19 cellular contexts compared by ENCODE assay signal in the genomic region with DNA sequence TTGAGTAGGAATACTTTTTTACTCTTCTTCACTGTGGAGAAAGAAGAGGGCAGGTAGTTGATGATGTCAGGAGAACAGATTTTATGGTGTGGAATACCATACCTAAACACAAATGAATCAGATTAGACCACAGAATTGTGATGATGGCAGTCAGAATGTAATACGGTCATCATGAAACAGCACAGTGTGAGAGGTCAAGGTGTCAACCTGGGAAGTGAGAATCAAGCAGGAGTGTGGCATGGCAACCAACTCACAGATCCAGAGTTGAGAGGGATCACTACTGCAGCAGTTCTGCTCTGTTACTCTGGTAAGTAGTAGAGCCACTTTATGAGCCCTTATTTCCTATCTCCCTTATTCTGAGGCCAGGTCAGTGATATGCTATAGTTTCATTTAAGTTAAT. TPM values are rescaled to one million over a fixed set of nuclear protein-coding genes. Genes with fewer than 3 reads are reported as not detected.
DNase-seq lines count a peak whose midpoint lies in the region; ATAC-seq, FAIRE-seq and TF ChIP-seq lines count a peak whose summit lies in the region.
"Had no signal": no experiment of that assay in that cellular context is flagged by ENCODE, and none has a peak within 500 bp of the region (broad histone marks: within the 10 kb centered on the region; RNA-seq: fewer than 3 reads in every experiment).

No MANE protein-coding gene starts in this region.

- RAD21 ChIA-PET in GM12878 (lab: Charles Lee; ENCODE audit: unreplicated experiment), result no interaction called here

- BruUV-seq in HepG2 (replicated peaks; lab: Mats Ljungman, UMichigan), result no TSS peak
- no TSS peak for BruUV-seq in GM12878 (replicated peaks; lab: Mats Ljungman, UMichigan)

- TF ChIP-seq RAD21 in HepG2 (CRISPR knock-in tag; IDR thresholded peaks at IDR 0.05) (no peak), GM12878 (IDR thresholded peaks at IDR 0.05; ENCODE audit: insufficient read depth, low read depth, low read length) (no peak)

- no peak overlapping the region for H3K27ac ChIP-seq in HepG2 (ENCODE audit: extremely low read length, insufficient read depth, low read length)
- H3K27ac ChIP-seq in right lobe of liver, result no peak overlapping the region
- H3K27ac ChIP-seq in GM12878 (ENCODE audit: control insufficient read depth, insufficient read depth), result no peak overlapping the region
- H3K27ac ChIP-seq: coronary artery, epithelial cell of prostate, SJSA1 had no signal

- H3K27me3 ChIP-seq in HepG2 (ENCODE audit: control insufficient read depth in 1 of 2, insufficient read depth in 2 of 2, low read length in 2 of 2) (no peaks in the 10 kb centered on the region), right lobe of liver (no peaks in the 10 kb centered on the region), GM12878 (replicated peaks in 1 of 2; ENCODE audit: control insufficient read depth in 2 of 2, insufficient read depth in 2 of 2, low read length in 1 of 2) (no peaks in the 10 kb centered on the region), H7 (ENCODE audit: control insufficient read depth, insufficient read depth, low read length) (no peaks in the 10 kb centered on the region)
- H3K27me3 ChIP-seq: SJSA1 had no signal

- H3K36me3 ChIP-seq in HepG2 (replicated peaks in 1 of 2; ENCODE audit: control insufficient read depth in 1 of 2, insufficient read depth in 2 of 2, low read length in 2 of 2) (peaks cover 3 to 24% of the 10 kb centered on the region in 2 experiments), right lobe of liver (peaks cover 0 to 23% (median 11%) of the 10 kb centered on the region in 4 donors), GM12878 (ENCODE audit: control insufficient read depth in 2 of 2, insufficient read depth in 2 of 2, low read length in 1 of 2) (peaks cover 0 to 3% of the 10 kb centered on the region in 2 experiments; a peak in 2 of 4 replicates), H7 (replicated peaks; ENCODE audit: control insufficient read depth, insufficient read depth, low read length) (peaks cover 5% of the 10 kb centered on the region; the same call in 1 of the 2 replicates)

- 87% methylated on average over 1 of the region's 1 CpG for whole genome bisulfite sequencing in HepG2 (ENCODE audit: low lambda C conversion rate)
- 80% methylated on average over 1 of the region's 1 CpG for WGBS in right lobe of liver (ENCODE audit: insufficient coverage, low coverage, low lambda C conversion rate, missing lambda C conversion rate)
- 9% methylated on average over 1 of the region's 1 CpG for WGBS in GM12878 (ENCODE audit: insufficient coverage, insufficient replicate concordance, low lambda C conversion rate, missing lambda C conversion rate)

- H2AFZ ChIP-seq in HepG2 (ENCODE audit: low read length) (no peak overlapping the region), GM12878 (ENCODE audit: control insufficient read depth, low read depth, low read length) (no peak overlapping the region)

- TF ChIP-seq POLR2A in HepG2 (IDR thresholded peaks at IDR 0.05; ENCODE audit: insufficient read depth in 1 of 2, low read depth in 2 of 2, low read length in 2 of 2) (no peak), right lobe of liver (IDR thresholded peaks at IDR 0.05) (no peak), GM12878 (IDR thresholded peaks at IDR 0.05; ENCODE audit: low read depth, low read length) (no peak)

- intact Hi-C loops in HepG2 (cut with micrococcal nuclease; ENCODE audit: unreplicated experiment), result loop anchor here (1.0 kb wide), 1 partner anchor 17 kb away; no protein-coding TSS in a partner anchor
- intact Hi-C loops in right lobe of liver (cut with DNase I), result no loop called here
- intact Hi-C loops in GM12878 (cut with micrococcal nuclease; ENCODE audit: unreplicated experiment), result no loop called here

- CTCF ChIA-PET in HepG2 (lab: Yijun Ruan, JAX; ENCODE audit: low intra/inter-chr PET ratio, low total read pairs), result no interaction called here
- CTCF ChIA-PET in GM12878 (lab: Yijun Ruan, JAX), result no interaction called here

- TF ChIP-seq EP300 in HepG2 (IDR thresholded peaks at IDR 0.05; ENCODE audit: low read depth in 2 of 2, low read length in 2 of 2) (no peak), HepG2 (CRISPR knock-in tag; IDR thresholded peaks at IDR 0.05; ENCODE audit: borderline replicate concordance) (no peak), GM12878 (IDR thresholded peaks at IDR 0.05; ENCODE audit: borderline replicate concordance in 1 of 2, control insufficient read depth in 1 of 2, low read depth in 2 of 2, low read length in 2 of 2) (no peak)

- POLR2A ChIA-PET in HepG2 (lab: Yijun Ruan, JAX), result no interaction called here
- POLR2A ChIA-PET in GM12878 (lab: Charles Lee), result interaction anchor here (0.6 kb wide), 1 partner anchor 25 kb away, joined by 4 read pairs; no protein-coding TSS in a partner anchor

- H3K79me2 ChIP-seq in HepG2 (ENCODE audit: insufficient read depth, low read length), result no peaks in the 10 kb centered on the region
- no peaks in the 10 kb centered on the region for H3K79me2 ChIP-seq in GM12878 (ENCODE audit: control insufficient read depth, insufficient read depth, low read length)

- no peak for FAIRE-seq in HepG2 (lab: Jason Lieb, UNC)
- FAIRE-seq in GM12878 (lab: Jason Lieb, UNC), result no peak
- FAIRE-seq: D721Med, kidney had no signal

- SMC1A ChIA-PET in GM12878 (lab: Charles Lee; ENCODE audit: uncharacterized antibody, unreplicated experiment), result no interaction called here

- H3K9ac ChIP-seq in HepG2 (ENCODE audit: insufficient read depth, low read depth, low read length), result no peak overlapping the region
- H3K9ac ChIP-seq in GM12878 (ENCODE audit: control insufficient read depth, insufficient read depth, low read length), result no peak overlapping the region

- peak; percentile 19; the same call in 1 of the 3 replicates for ATAC-seq in HepG2
- ATAC-seq in right lobe of liver, result no peak
- peak; percentile 53 for ATAC-seq in HG02870 (IDR thresholded peaks at IDR 0.05; ENCODE audit: unreplicated experiment)
- ATAC-seq in GM12878, result peak; percentile 68
- peak; percentile 68 for ATAC-seq in stimulated activated naive CD8-positive, alpha-beta T cell treated with anti-CD3 and anti-CD28 coated beads, Interleukin-15, Interleukin-2, amounts not matched to agents 100 U/mL and 50 U/mL, for 24 hours
- ATAC-seq in HG03432 (IDR thresholded peaks at IDR 0.05; ENCODE audit: unreplicated experiment), result no peak

- no peak for TF ChIP-seq CTCF in HepG2 (CRISPR knock-in tag; IDR thresholded peaks at IDR 0.05)
- TF ChIP-seq CTCF in right lobe of liver (IDR thresholded peaks at IDR 0.05), result no peak
- TF ChIP-seq CTCF in GM12878 (IDR thresholded peaks at IDR 0.05 in 2 of 3, conservative IDR thresholded peaks at IDR 0.05 in 1 of 3; ENCODE audit: control insufficient read depth in 2 of 3, extremely low read depth in 1 of 3, insufficient read depth in 1 of 3, low read depth in 3 of 3, low read length in 3 of 3), result no peak

- in situ Hi-C loops in HepG2 (cut with HindIII; ENCODE audit: extremely low pct_ligation_motif_present, low pct_unique_long_range_greater_than_20kb) (no loop called here), GM12878 (cut with MboI) (no loop called here)

- DNase-seq in HepG2 (ENCODE audit: low spot score), result no peak
- DNase-seq in right lobe of liver, result no peak
- no peak for DNase-seq in GM12878 (ENCODE audit: low read depth, low spot score)
- DNase-seq in stimulated activated naive CD8-positive, alpha-beta T cell treated with anti-CD3 and anti-CD28 coated beads, Interleukin-15, Interleukin-2, amounts not matched to agents 100 U/mL and 50 U/mL, for 24 hours, result no peak
- no peak for DNase-seq in NCI-H1694 treated with DMSO at 0.1 percent for 48 hours (lab: John Stamatoyannopoulos, UW)
- no peak for DNase-seq in H7
- DNase-seq: activated CD8-positive, alpha-beta memory T cell treated with anti-CD3 and anti-CD28 coated beads, Interleukin-2, amount 50 U/mL, for 48 hours; amniotic stem cell; head of caudate nucleus; kidney; NCI-H1105 treated with DMSO at 0.1 percent for 48 hours; NCI-H345; stimulated activated CD4-positive, alpha-beta T cell treated with anti-CD3 and anti-CD28 coated beads, Interleukin-15, amount 100 ng/mL, for 24 hours had no signal

- no peaks in the 10 kb centered on the region for H4K20me1 ChIP-seq in HepG2 (ENCODE audit: insufficient read depth, low read length)
- H4K20me1 ChIP-seq in GM12878 (ENCODE audit: control insufficient read depth, insufficient read depth), result no peaks in the 10 kb centered on the region

- H3K4me2 ChIP-seq in HepG2 (ENCODE audit: low read depth, low read length), result no peak overlapping the region
- H3K4me2 ChIP-seq in GM12878 (ENCODE audit: control insufficient read depth, insufficient read depth), result no peak overlapping the region

- H3K9me3 ChIP-seq in HepG2 (ENCODE audit: low read length) (no peaks in the 10 kb centered on the region), right lobe of liver (no peaks in the 10 kb centered on the region), GM12878 (replicated peaks; ENCODE audit: control insufficient read depth, insufficient read depth, low read length) (no peaks in the 10 kb centered on the region)
- H3K9me3 ChIP-seq: SJSA1 had no signal

- H3K4me3 ChIP-seq in HepG2 (replicated peaks in 1 of 3; ENCODE audit: insufficient read depth in 1 of 3, low read depth in 2 of 3, low read length in 3 of 3) (no peak overlapping the region), right lobe of liver (no peak overlapping the region), GM12878 (no peak overlapping the region), H7 (ENCODE audit: insufficient read depth, low read depth, low read length) (no peak overlapping the region)
- H3K4me3 ChIP-seq: coronary artery, SJSA1 had no signal

- no peaks in the 10 kb centered on the region for H3K4me1 ChIP-seq in HepG2 (ENCODE audit: insufficient read depth, low read length)
- no peaks in the 10 kb centered on the region for H3K4me1 ChIP-seq in right lobe of liver
- H3K4me1 ChIP-seq in GM12878 (ENCODE audit: control insufficient read depth, insufficient read depth, low read length), result no peaks in the 10 kb centered on the region
- H3K4me1 ChIP-seq: SJSA1 had no signal

RNA-seq across cellular contexts. Expression of gene METTL14, which starts 27.7 kb away (rescaled TPM):
- total RNA-seq in HepG2 (2016; rRNA removed; fragmentation: Illumina TruSeq; extraction: Trizol) (44.9 and 68.5 TPM in 2 replicates), right lobe of liver (10 to 100 TPM; 19.5 to 33.0 (median 25.9) TPM), GM12878 (2014; rRNA removed) (11.2 and 16.9 TPM in 2 replicates), GM12878 (2014; rRNA removed; fragmentation: Illumina TruSeq; extraction: Trizol) (25.8 and 31.0 TPM in 2 replicates), GM12878 (2021) (34.9 and 40.2 TPM in 2 replicates)
- 4.9 and 5.0 TPM in 2 replicates for total RNA-seq in HepG2 (2016; cell fraction: cytosol; rRNA removed; fragmentation: Illumina TruSeq; extraction: Trizol; ENCODE audit: low read depth)
- total RNA-seq in HepG2 (2016; cell fraction: insoluble cytoplasmic fraction; rRNA removed; fragmentation: Illumina TruSeq; extraction: Trizol), result 43.6 and 68.0 TPM in 2 replicates
- total RNA-seq in HepG2 (2016; cell fraction: membrane; rRNA removed; fragmentation: Illumina TruSeq; extraction: Trizol), result 12.1 and 16.2 TPM in 2 replicates
- total RNA-seq in HepG2 (2016; cell fraction: nucleus; rRNA removed; fragmentation: Illumina TruSeq; extraction: Trizol), result 34.2 and 35.0 TPM in 2 replicates
- polyA plus RNA-seq in HepG2 (2011; rRNA removed) (10.0 and 11.6 TPM in 2 replicates), GM12878 (2011; rRNA removed) (27.7 and 41.0 TPM in 2 replicates), GM12878 (2014; fragmentation: Illumina TruSeq; extraction: Trizol) (37.7 and 46.5 TPM in 2 replicates), GM12878 (2014; fragmentation: Nextera tagmentation; extraction: Ambion mirVana) (10 to 100 TPM; 14.8 to 18.0 TPM), GM12878 (2014; rRNA removed) (18.9 and 27.4 TPM in 2 replicates), GM12878 (2016; fragmentation: Nextera tagmentation; extraction: Ambion mirVana) (10 to 100 TPM; 43.2 to 44.9 TPM)
- 2.8 and 6.4 TPM in 2 replicates for polyA plus RNA-seq in HepG2 (2011; cell fraction: cytosol; rRNA removed)
- polyA plus RNA-seq in HepG2 (2011; cell fraction: nucleus; rRNA removed), result 6.9 and 9.3 TPM in 2 replicates
- 14.8 and 14.9 TPM in 2 replicates for polyA plus RNA-seq in HepG2 (2012)
- polyA plus RNA-seq in HepG2 (2016; cell fraction: cytosol; fragmentation: Illumina TruSeq; extraction: Trizol; ENCODE audit: low read depth), result 1.0 and 1.2 TPM in 2 replicates
- polyA plus RNA-seq in HepG2 (2016; cell fraction: insoluble cytoplasmic fraction; fragmentation: Illumina TruSeq; extraction: Trizol; ENCODE audit: low read depth), result 43.0 and 45.1 TPM in 2 replicates
- 2.0 and 3.0 TPM in 2 replicates for polyA plus RNA-seq in HepG2 (2016; cell fraction: membrane; fragmentation: Illumina TruSeq; extraction: Trizol; ENCODE audit: low read depth)
- 28.7 and 29.3 TPM in 2 replicates for polyA plus RNA-seq in HepG2 (2016; cell fraction: nucleus; fragmentation: Illumina TruSeq; extraction: Trizol; ENCODE audit: insufficient read depth, low read depth)
- polyA minus RNA-seq in HepG2 (2011; rRNA and poly(A)+ RNA removed; ENCODE audit: low replicate concordance), result 1.3 and 6.3 TPM in 2 replicates
- polyA minus RNA-seq in HepG2 (2011; cell fraction: cytosol; rRNA and poly(A)+ RNA removed), result 8.9 and 9.8 TPM in 2 replicates
- 28.7 and 36.2 TPM in 2 replicates for polyA minus RNA-seq in HepG2 (2011; cell fraction: nucleus; rRNA and poly(A)+ RNA removed)
- total RNA-seq in GM12878 (2013; cell fraction: nucleolus; rRNA removed), result 50.5 and 51.9 TPM in 2 replicates
- polyA plus RNA-seq in GM12878 (2011; ENCODE audit: low read depth), result 12.4 TPM
- 9.4 and 11.7 TPM in 2 replicates for polyA plus RNA-seq in GM12878 (2011; cell fraction: cytosol; rRNA removed)
- polyA plus RNA-seq in GM12878 (2011; cell fraction: nucleus; rRNA removed), result 11.6 and 16.3 TPM in 2 replicates
- 12.6 and 15.6 TPM in 2 replicates for polyA plus RNA-seq in GM12878 (2012)
- 9.6 and 10.9 TPM in 2 replicates for polyA minus RNA-seq in GM12878 (2011; rRNA and poly(A)+ RNA removed)
- polyA minus RNA-seq in GM12878 (2011; cell fraction: cytosol; rRNA and poly(A)+ RNA removed), result 4.5 and 7.5 TPM in 2 replicates
- 6.3 and 13.3 TPM in 2 replicates for polyA minus RNA-seq in GM12878 (2011; cell fraction: nucleus; rRNA and poly(A)+ RNA removed)
- 21.6 and 24.3 TPM in 2 replicates for total RNA-seq in H7 (2014; rRNA removed; shearing (Covaris generic))

Comparison
In these comparisons a context has a peak if more than half of its experiments do, and no peak if none do; other contexts are left out.
1. ATAC-seq: peak in HepG2 (single experiment), HG02870 (single experiment), GM12878 (single experiment) and stimulated activated naive CD8-positive, alpha-beta T cell treated with anti-CD3 and anti-CD28 coated beads, Interleukin-15, Interleukin-2, amounts not matched to agents 100 U/mL and 50 U/mL, for 24 hours (single experiment); none in right lobe of liver (0 of 4) and HG03432 (single experiment).